8 cellular contexts compared by ENCODE assay signal in genomic region chrX:57591284-57592158, GRCh38. TPM values are rescaled to one million over a fixed set of nuclear protein-coding genes. Genes with fewer than 3 reads are reported as not detected.
DNase-seq lines count a peak whose midpoint lies in the region; ATAC-seq, FAIRE-seq and TF ChIP-seq lines count a peak whose summit lies in the region.
"Not testable (repeated sequence)": the region's sequence is repeated elsewhere in the genome, so short reads cannot be mapped to it uniquely, and the experiment has no call there.

Gene ZXDB, plus strand, starts transcription at chrX:57592011. Its CDS starts 38 bp downstream, at chrX:57592049.

- H3K4me1 ChIP-seq in GM23248 (ENCODE audit: insufficient read depth) (peaks cover 25% of the 10 kb centered on the region), astrocyte (ENCODE audit: insufficient read depth, low read length) (peaks cover 20% of the 10 kb centered on the region), gastroesophageal sphincter (peaks cover 0 to 34% (median 0%) of the 10 kb centered on the region in 3 donors), thyroid gland (peaks cover 6 to 13% of the 10 kb centered on the region in 2 donors)

- H3K79me2 ChIP-seq in GM23248 (ENCODE audit: insufficient read depth) = peaks cover 10% of the 10 kb centered on the region; the same call in 1 of the 2 replicates
- not testable (repeated sequence) for H3K79me2 ChIP-seq in astrocyte (ENCODE audit: insufficient read depth, low read length)

- H3K4me2 ChIP-seq in GM23248 (ENCODE audit: unreplicated experiment) (peak within 1 kb of the TSS; percentile 65), astrocyte (ENCODE audit: low read length) (peak within 1 kb of the TSS; percentile 84)

- peaks cover 21% of the 10 kb centered on the region for H3F3A ChIP-seq in GM23248 (ENCODE audit: insufficient read depth)

- H3K27ac ChIP-seq in GM23248 (peak within 1 kb of the TSS; percentile 81), astrocyte (ENCODE audit: low read depth, low read length) (peak within 1 kb of the TSS; percentile 53), gastroesophageal sphincter (peak within 1 kb of the TSS; percentile 94 to 97 (median 94)), thyroid gland (peak within 1 kb of the TSS; percentile 86 to 92 (median 89))

- H3K4me3 Mint-ChIP-seq in astrocyte (ENCODE audit: unreplicated experiment) = peak within 1 kb of the TSS; percentile 88
- H3K4me3 Mint-ChIP-seq in naive thymus-derived CD8-positive, alpha-beta T cell = peak within 1 kb of the TSS; percentile 77 to 91 (median 85)

- in situ Hi-C loops in GM23248 (cut with MboI) = loop anchor here (25.0 kb wide), 1 partner anchor 321 kb away; the partner anchor contains the start of gene ZXDA

- H3K27me3 ChIP-seq in GM23248 (replicated peaks; ENCODE audit: insufficient read depth); astrocyte (ENCODE audit: insufficient read depth, low read length); gastroesophageal sphincter; thyroid gland: not testable (repeated sequence)

- DNase-seq in GM23248 (peak; percentile 52), RCC 7860 (ENCODE audit: low spot score) (peak; percentile 9), astrocyte (ENCODE audit: low read depth) (peak; percentile 54)
- peak in 6 of 10 donors; percentile 0 to 47 (median 26) for DNase-seq in naive thymus-derived CD8-positive, alpha-beta T cell
- not testable (repeated sequence) for DNase-seq in thyroid gland

- not testable (repeated sequence) for H3K36me3 Mint-ChIP-seq in astrocyte (ENCODE audit: low read depth, unreplicated experiment)
- H3K36me3 Mint-ChIP-seq in naive thymus-derived CD8-positive, alpha-beta T cell = peaks cover 16 to 21% (median 16%) of the 10 kb centered on the region in 3 donors

- H3K9me3 ChIP-seq in GM23248 (ENCODE audit: low read depth); astrocyte (ENCODE audit: insufficient read depth, low read depth, low read length); gastroesophageal sphincter; thyroid gland: not testable (repeated sequence)

- H3K4me1 Mint-ChIP-seq in astrocyte (ENCODE audit: low read depth, unreplicated experiment) = peaks cover 17% of the 10 kb centered on the region
- H3K4me1 Mint-ChIP-seq in naive thymus-derived CD8-positive, alpha-beta T cell = peaks cover 5 to 47% (median 36%) of the 10 kb centered on the region in 4 donors

- H3K27ac Mint-ChIP-seq in astrocyte (ENCODE audit: unreplicated experiment) = peak within 1 kb of the TSS; percentile 92
- H3K27ac Mint-ChIP-seq in naive thymus-derived CD8-positive, alpha-beta T cell = peak within 1 kb of the TSS; percentile 91 to 97 (median 94)

- intact Hi-C loops in thyroid gland (cut with DNase I) = not testable (repeated sequence)

- peak within 1 kb of the TSS; percentile 95 for H3K9ac ChIP-seq in GM23248
- peak within 1 kb of the TSS; percentile 68 for H3K9ac ChIP-seq in astrocyte (ENCODE audit: low read length)

- not testable (repeated sequence) for H4K20me1 ChIP-seq in GM23248 (ENCODE audit: insufficient read depth)
- peaks cover 13% of the 10 kb centered on the region for H4K20me1 ChIP-seq in astrocyte (ENCODE audit: insufficient read depth, low read length)

- H3K27me3 Mint-ChIP-seq in astrocyte (ENCODE audit: low read depth, unreplicated experiment); naive thymus-derived CD8-positive, alpha-beta T cell: not testable (repeated sequence)

- not testable (repeated sequence) for TF ChIP-seq POLR2A in gastroesophageal sphincter (IDR thresholded peaks at IDR 0.05); thyroid gland (IDR thresholded peaks at IDR 0.05)

- H3K36me3 ChIP-seq in GM23248 (ENCODE audit: low read depth); astrocyte (ENCODE audit: insufficient read depth, low read length); gastroesophageal sphincter; thyroid gland: not testable (repeated sequence)

- not testable (repeated sequence) for FAIRE-seq in RCC 7860 (lab: Jason Lieb, UNC)
- peak; percentile 60 for FAIRE-seq in astrocyte (lab: Jason Lieb, UNC)

- TF ChIP-seq CTCF in astrocyte (IDR thresholded peaks at IDR 0.05; ENCODE audit: insufficient read depth, low read depth, low read length); gastroesophageal sphincter (IDR thresholded peaks at IDR 0.05); thyroid gland (IDR thresholded peaks at IDR 0.05): not testable (repeated sequence)

- ATAC-seq in HG03571 (IDR thresholded peaks at IDR 0.05; ENCODE audit: unreplicated experiment) = peak; percentile 55
- ATAC-seq in gastroesophageal sphincter = peak; percentile 75
- peak; percentile 66 to 74 for ATAC-seq in naive thymus-derived CD8-positive, alpha-beta T cell

- 0 to 3% methylated on average over 10 to 13 of the region's 39 CpGs for WGBS in GM23248 (ENCODE audit: low coverage in 1 of 2, low lambda C conversion rate in 2 of 2, missing lambda C conversion rate in 2 of 2), 2 experiments
- 20 to 24% methylated on average over 1 to 10 of the region's 39 CpGs for WGBS in gastroesophageal sphincter (ENCODE audit: low coverage in 1 of 2), 2 donors
- WGBS in thyroid gland, 2 donors = 12 to 13% methylated on average over 9 to 14 of the region's 39 CpGs

- H3K4me3 ChIP-seq in GM08714 (ENCODE audit: low read length) (peak within 1 kb of the TSS; percentile 68; the same call in 1 of the 2 replicates), GM23248 (peak within 1 kb of the TSS; percentile 75), astrocyte (ENCODE audit: insufficient read depth, low read depth, low read length) (peak within 1 kb of the TSS; percentile 55), gastroesophageal sphincter (peak within 1 kb of the TSS; percentile 66 to 73), thyroid gland (replicated peaks in 1 of 3) (peak within 1 kb of the TSS in 2 of 3 donors; percentile 13 to 46)

- H2AFZ ChIP-seq in GM23248 (peak within 1 kb of the TSS; percentile 80), astrocyte (ENCODE audit: low read depth, low read length) (peak within 1 kb of the TSS; percentile 34)

- H3K9me3 Mint-ChIP-seq in astrocyte (ENCODE audit: unreplicated experiment) = not testable (repeated sequence)
- peaks cover 0 to 19% (median 3%) of the 10 kb centered on the region in 9 donors for H3K9me3 Mint-ChIP-seq in naive thymus-derived CD8-positive, alpha-beta T cell

- not testable (repeated sequence) for TF ChIP-seq EP300 in gastroesophageal sphincter (IDR thresholded peaks at IDR 0.05)

- not testable (repeated sequence) for H3K9me2 ChIP-seq in GM23248 (ENCODE audit: insufficient read depth)

- POLR2A ChIA-PET in naive thymus-derived CD8-positive, alpha-beta T cell (lab: Charles Lee) = not testable (repeated sequence)

RNA-seq across cellular contexts. Expression of gene ZXDB, which starts in this region (rescaled TPM):
- total RNA-seq in GM23248 (2014; rRNA removed; shearing (Covaris generic)) = 8.3 and 8.7 TPM in 2 replicates
- polyA plus RNA-seq in GM23248 (2016; fragmentation: Nextera tagmentation; extraction: Ambion mirVana) = 1.5 and 1.7 TPM in 2 replicates
- 4.8 and 5.1 TPM in 2 replicates for total RNA-seq in astrocyte
- total RNA-seq in gastroesophageal sphincter = 10 to 100 TPM; 13.6 to 18.8 (median 15.8) TPM
- 10 to 100 TPM; 16.7 to 16.9 TPM for total RNA-seq in naive thymus-derived CD8-positive, alpha-beta T cell
- polyA plus RNA-seq in naive thymus-derived CD8-positive, alpha-beta T cell = 1 to 10 TPM; 3.1 to 6.2 (median 4.0) TPM
- 10 to 100 TPM; 13.4 to 19.6 (median 15.4) TPM for total RNA-seq in thyroid gland
